In the genomic region with DNA sequence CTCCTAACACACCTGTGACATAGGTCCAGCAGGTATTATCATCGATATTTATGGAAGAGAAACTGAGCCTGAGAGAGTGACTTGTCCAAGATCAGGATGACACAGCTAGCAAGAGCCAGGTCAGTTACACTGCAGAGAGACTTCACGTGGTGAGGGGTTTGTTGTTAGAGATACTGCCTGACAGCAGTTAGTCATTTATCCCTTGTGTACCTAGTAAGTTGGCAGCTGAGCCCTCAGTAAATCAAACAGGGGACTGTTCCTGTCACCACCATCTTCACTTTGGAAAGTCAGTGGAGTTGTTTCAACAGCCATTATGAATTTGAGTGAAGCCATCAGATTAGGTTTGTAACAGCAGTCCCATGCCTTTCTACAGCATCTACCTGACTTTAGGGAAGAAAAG, we compare ENCODE assay signal across 14 cellular contexts.
A peak's percentile ranks its signal among the peaks of the same experiment; 100 is the strongest.
DNase-seq lines count a peak whose midpoint lies in the region; ATAC-seq and TF ChIP-seq lines count a peak whose summit lies in the region.
"Had no signal": no experiment of that assay in that cellular context is flagged by ENCODE, and none has a peak within 500 bp of the region (broad histone marks: within the 10 kb centered on the region; RNA-seq: fewer than 3 reads in every experiment).

No MANE protein-coding gene starts in this region.

- ATAC-seq in PC-3, result peak; percentile 27; the same call in 1 of the 2 replicates
- ATAC-seq: GM23338 had no signal

- no peak overlapping the region for H3K4me3 ChIP-seq in HEK293 (ENCODE audit: low read depth, low read length)
- no peak overlapping the region for H3K4me3 ChIP-seq in PC-3 (ENCODE audit: low read length)
- H3K4me3 ChIP-seq in CD4-positive, alpha-beta memory T cell (ENCODE audit: low read length in 2 of 2), result no peak overlapping the region
- H3K4me3 ChIP-seq: GM23338 had no signal

- CTCF ChIA-PET in HEK293 (lab: Yijun Ruan, JAX) (no interaction called here), HEK293T (lab: Yijun Ruan, JAX) (no interaction called here), PC-3 (lab: Charles Lee) (no interaction called here)
- CTCF ChIA-PET in CD4-positive, alpha-beta memory T cell (lab: Charles Lee; ENCODE audit: partially characterized antibody), result interaction anchor here (0.6 kb wide), 1 partner anchor 1011 kb away, joined by 3 read pairs; no protein-coding TSS in a partner anchor

- intact Hi-C loops in PC-3 (cut with micrococcal nuclease), result no loop called here
- intact Hi-C loops in CD4-positive, alpha-beta memory T cell (cut with micrococcal nuclease), result no loop called here

- no peak overlapping the region for H3K4me2 ChIP-seq in PC-3 (ENCODE audit: low read length)
- H3K4me2 ChIP-seq: GM23338 had no signal

- no peaks in the 10 kb centered on the region for H3K9me2 ChIP-seq in PC-3 (replicated peaks; ENCODE audit: low read length)

- H3K36me3 Mint-ChIP-seq in type B pancreatic cell, result peaks cover 22% of the 10 kb centered on the region
- H3K36me3 Mint-ChIP-seq in CD4-positive, alpha-beta memory T cell, result peaks cover 18 to 32% of the 10 kb centered on the region in 2 donors

- H3K79me2 ChIP-seq in PC-3 (ENCODE audit: low read length), result no peaks in the 10 kb centered on the region

- no peaks in the 10 kb centered on the region for H4K20me1 ChIP-seq in PC-3 (ENCODE audit: low read length)

- H3F3A ChIP-seq in PC-3 (ENCODE audit: low read length, unreplicated experiment), result no peaks in the 10 kb centered on the region

- H3K9me3 ChIP-seq in HEK293 (ENCODE audit: control insufficient read depth, insufficient read depth, low read depth, low read length) (no peaks in the 10 kb centered on the region), PC-3 (ENCODE audit: low read length) (no peaks in the 10 kb centered on the region)
- H3K9me3 ChIP-seq in CD4-positive, alpha-beta memory T cell (ENCODE audit: control insufficient read depth in 1 of 2, low read length in 2 of 2), result no peaks in the 10 kb centered on the region
- H3K9me3 ChIP-seq: BE2C, Caco-2 had no signal

- peaks cover 8% of the 10 kb centered on the region; the same call in 1 of the 2 replicates for H3K4me1 ChIP-seq in HEK293 (ENCODE audit: control insufficient read depth, insufficient read depth, low read length)
- H3K4me1 ChIP-seq in PC-3 (ENCODE audit: insufficient read depth, low read length), result no peaks in the 10 kb centered on the region
- H3K4me1 ChIP-seq in CD4-positive, alpha-beta memory T cell (ENCODE audit: insufficient read depth, low read length), result no peaks in the 10 kb centered on the region

- BruUV-seq in PC-3 (replicated peaks; lab: Mats Ljungman, UMichigan), result no TSS peak

- no peaks in the 10 kb centered on the region for H3K27me3 ChIP-seq in PC-3 (ENCODE audit: low read length)
- H3K27me3 ChIP-seq in CD4-positive, alpha-beta memory T cell (ENCODE audit: insufficient read depth, low read length), result no peaks in the 10 kb centered on the region
- H3K27me3 ChIP-seq: BE2C had no signal

- H3K27ac ChIP-seq in HEK293 (ENCODE audit: extremely low read depth, low read depth, low read length) (no peak overlapping the region), PC-3 (ENCODE audit: low read length) (no peak overlapping the region)
- no peak overlapping the region for H3K27ac ChIP-seq in CD4-positive, alpha-beta memory T cell (ENCODE audit: low read depth, low read length)

- POLR2A ChIA-PET in HEK293 (lab: Yijun Ruan, JAX) (no interaction called here), HEK293T (lab: Yijun Ruan, JAX) (no interaction called here), PC-3 (lab: Charles Lee; ENCODE audit: unreplicated experiment) (no interaction called here)
- POLR2A ChIA-PET in CD4-positive, alpha-beta memory T cell (lab: Charles Lee; ENCODE audit: partially characterized antibody), result no interaction called here

- no peak overlapping the region for H3K9ac ChIP-seq in PC-3 (ENCODE audit: low read length)

- H2AFZ ChIP-seq in PC-3 (ENCODE audit: low read length), result no peak overlapping the region
- H2AFZ ChIP-seq: GM23338 had no signal

- H3K27me3 Mint-ChIP-seq in type B pancreatic cell, result no peaks in the 10 kb centered on the region
- no peaks in the 10 kb centered on the region for H3K27me3 Mint-ChIP-seq in CD4-positive, alpha-beta memory T cell
- H3K27me3 Mint-ChIP-seq: CD4-positive, CD25-positive, alpha-beta regulatory T cell had no signal

- peaks cover 0 to 11% of the 10 kb centered on the region in 2 experiments; a peak in 1 of 3 replicates for H3K36me3 ChIP-seq in HEK293 (ENCODE audit: control insufficient read depth in 2 of 2, insufficient read depth in 1 of 2, low read length in 2 of 2)
- H3K36me3 ChIP-seq in PC-3 (ENCODE audit: low read depth, low read length), result no peaks in the 10 kb centered on the region
- H3K36me3 ChIP-seq in CD4-positive, alpha-beta memory T cell (ENCODE audit: insufficient read depth, low read length), result peaks cover 6% of the 10 kb centered on the region

- H3K27ac Mint-ChIP-seq in type B pancreatic cell, result no peak overlapping the region
- no peak overlapping the region for H3K27ac Mint-ChIP-seq in CD4-positive, alpha-beta memory T cell
- H3K27ac Mint-ChIP-seq: CD4-positive, CD25-positive, alpha-beta regulatory T cell; GM23338 had no signal

- H3K4me1 Mint-ChIP-seq in type B pancreatic cell (ENCODE audit: unreplicated experiment), result no peaks in the 10 kb centered on the region
- peaks cover 0 to 6% (median 1%) of the 10 kb centered on the region in 4 donors for H3K4me1 Mint-ChIP-seq in CD4-positive, alpha-beta memory T cell

- no peaks in the 10 kb centered on the region for H3K9me3 Mint-ChIP-seq in type B pancreatic cell
- H3K9me3 Mint-ChIP-seq in CD4-positive, alpha-beta memory T cell, result no peaks in the 10 kb centered on the region
- H3K9me3 Mint-ChIP-seq: CD4-positive, CD25-positive, alpha-beta regulatory T cell; GM23338 had no signal

- DNase-seq in HEK293T (ENCODE audit: extremely low spot score), result no peak
- no peak for DNase-seq in PC-3
- DNase-seq in myocyte (ENCODE audit: low read depth), result peak; percentile 37
- no peak for DNase-seq in amniotic stem cell (lab: John Stamatoyannopoulos, UW)
- DNase-seq in type B pancreatic cell (ENCODE audit: extremely low spot score, unreplicated experiment), result no peak
- DNase-seq in CD4-positive, alpha-beta memory T cell, result no peak
- DNase-seq: ACHN; BE2C; C1 segment of cervical spinal cord; Caco-2; CD4-positive, CD25-positive, alpha-beta regulatory T cell; HCEC 1CT had no signal

- TF ChIP-seq CTCF in HEK293 (tag by site-specific recombination; IDR thresholded peaks at IDR 0.05), result no peak
- TF ChIP-seq CTCF in PC-3 (conservative IDR thresholded peaks at IDR 0.05; ENCODE audit: low read depth, low read length), result no peak
- TF ChIP-seq CTCF in type B pancreatic cell (conservative IDR thresholded peaks at IDR 0.05), result no peak

- H3K4me3 Mint-ChIP-seq in type B pancreatic cell, result no peak overlapping the region
- H3K4me3 Mint-ChIP-seq in CD4-positive, alpha-beta memory T cell, result no peak overlapping the region
- H3K4me3 Mint-ChIP-seq: CD4-positive, CD25-positive, alpha-beta regulatory T cell; GM23338 had no signal

TF ChIP-seq in HEK293, 187 proteins besides CTCF, POLR2A, EP300 and RAD21 (continues in another document):
- TF ChIP-seq ZNF133 (tag by site-specific recombination; IDR thresholded peaks at IDR 0.05) (no peak), GLIS2 (tag by site-specific recombination; IDR thresholded peaks at IDR 0.05) (no peak), ZIC2 (tag by site-specific recombination; IDR thresholded peaks at IDR 0.05) (peak; percentile 45), HOXD13 (CRISPR knock-in tag; IDR thresholded peaks at IDR 0.05; ENCODE audit: borderline replicate concordance) (no peak), ZNF311 (tag by site-specific recombination; IDR thresholded peaks at IDR 0.05; ENCODE audit: borderline replicate concordance) (no peak)

TF ChIP-seq in HEK293T, 16 proteins besides CTCF, POLR2A, EP300 and RAD21:
- no peak for TF ChIP-seq LEF1 (IDR thresholded peaks at IDR 0.05; ENCODE audit: borderline replicate concordance)
- TF ChIP-seq PKNOX1 (IDR thresholded peaks at IDR 0.05), result peak; percentile 49
